In genomic region chr14:54435500-54435981, GRCh38 we compare ENCODE assay signal across 8 cellular contexts. TPM values are rescaled to one million over a fixed set of nuclear protein-coding genes. Genes with fewer than 3 reads are reported as not detected.
A peak's percentile ranks its signal among the peaks of the same experiment; 100 is the strongest.
DNase-seq lines count a peak whose midpoint lies in the region; ATAC-seq and TF ChIP-seq lines count a peak whose summit lies in the region.

No MANE protein-coding gene starts in this region.

- peaks cover 7% of the 10 kb centered on the region; the same call in 1 of the 2 replicates for H3K36me3 ChIP-seq in Loucy (ENCODE audit: insufficient read depth, low read length)

- CTCF ChIA-PET in WTC11 (lab: Charles Lee), result interaction anchor here (1.8 kb wide), 1 partner anchor 69 kb away, joined by 8 read pairs; no protein-coding TSS in a partner anchor

- H3K4me2 ChIP-seq in Loucy (ENCODE audit: low read depth, low read length, poor library complexity, severe bottlenecking), result peak overlapping the region; percentile 91

- no peak overlapping the region for H2AFZ ChIP-seq in Loucy (ENCODE audit: low read length)

- no peak overlapping the region for H3K4me3 Mint-ChIP-seq in WTC11

- peak overlapping the region; percentile 44 for H3K9ac ChIP-seq in Loucy (ENCODE audit: low read depth, low read length, poor library complexity, severe bottlenecking)

- no peak for TF ChIP-seq CTCF in AG09309 (IDR thresholded peaks at IDR 0.05; ENCODE audit: control insufficient read depth, insufficient read depth, low read depth, low read length, missing control alignments)
- no peak for TF ChIP-seq CTCF in Loucy (conservative IDR thresholded peaks at IDR 0.05; ENCODE audit: low read length)
- TF ChIP-seq CTCF in choroid plexus epithelial cell (conservative IDR thresholded peaks at IDR 0.05; ENCODE audit: low read depth, low read length), result no peak
- no peak for TF ChIP-seq CTCF in WTC11 (IDR thresholded peaks at IDR 0.05)

- POLR2A ChIA-PET in WTC11 (lab: Charles Lee), result interaction anchor here (0.6 kb wide), 1 partner anchor 40 kb away, joined by 3 read pairs; no protein-coding TSS in a partner anchor

- H3K9me2 ChIP-seq in Loucy (replicated peaks; ENCODE audit: low read depth, low read length), result no peaks in the 10 kb centered on the region

- no peaks in the 10 kb centered on the region for H3F3A ChIP-seq in Loucy (ENCODE audit: low read depth)

- H3K27ac Mint-ChIP-seq in WTC11, result no peak overlapping the region

- in situ Hi-C loops in G401 (cut with HindIII; ENCODE audit: low sequenced_read_pairs), result no loop called here

- peaks cover 98% of the 10 kb centered on the region for H3K79me2 ChIP-seq in Loucy (ENCODE audit: insufficient read depth, low read length)

- no peaks in the 10 kb centered on the region for H3K27me3 ChIP-seq in Loucy (ENCODE audit: insufficient read depth, low read length, poor library complexity, severe bottlenecking)

- no peaks in the 10 kb centered on the region for H3K9me3 ChIP-seq in Loucy (ENCODE audit: insufficient read depth, low read depth, low read length)

- H3K27me3 Mint-ChIP-seq in WTC11 (ENCODE audit: low read depth), result no peaks in the 10 kb centered on the region

- H3K4me1 ChIP-seq in Loucy (ENCODE audit: insufficient read depth, low read length, poor library complexity, severe bottlenecking), result peaks cover 72% of the 10 kb centered on the region

- DNase-seq in AG09309 (ENCODE audit: low read depth), result peak; percentile 61
- peak; percentile 87 for DNase-seq in choroid plexus epithelial cell (ENCODE audit: low read depth)
- no peak for DNase-seq in nucleus accumbens (lab: John Stamatoyannopoulos, UW)
- DNase-seq in NCI-H2081 (lab: John Stamatoyannopoulos, UW), result no peak
- DNase-seq in G401 (ENCODE audit: low spot score), result no peak
- no peak for DNase-seq in WTC11 (ENCODE audit: low spot score)

- H3K4me1 Mint-ChIP-seq in WTC11, result peaks cover 75% of the 10 kb centered on the region

- H4K20me1 ChIP-seq in Loucy (ENCODE audit: insufficient read depth, low read length, poor library complexity, severe bottlenecking), result peaks cover 80% of the 10 kb centered on the region

- H3K36me3 Mint-ChIP-seq in WTC11, result peaks cover 7% of the 10 kb centered on the region

- peak; percentile 61 for ATAC-seq in GM18909 (IDR thresholded peaks at IDR 0.05; ENCODE audit: poor library complexity, unreplicated experiment)
- ATAC-seq in WTC11, result no peak

- H3K9me3 Mint-ChIP-seq in WTC11, result no peaks in the 10 kb centered on the region

- H3K4me3 ChIP-seq in AG09309 (ENCODE audit: control insufficient read depth, low read depth, low read length), result no peak overlapping the region
- peak overlapping the region; percentile 79 for H3K4me3 ChIP-seq in Loucy (ENCODE audit: low read length, poor library complexity, severe bottlenecking)
- no peak overlapping the region for H3K4me3 ChIP-seq in choroid plexus epithelial cell (ENCODE audit: low read depth, low read length)

TF ChIP-seq in WTC11, 78 proteins besides CTCF, POLR2A, EP300 and RAD21:
- no peak for TF ChIP-seq CREB1 (CRISPR knock-in tag; IDR thresholded peaks at IDR 0.05)
- no peak for TF ChIP-seq AR (CRISPR knock-in tag; IDR thresholded peaks at IDR 0.05)
TF ChIP-seq in WTC11: peak in this region for 0.

RNA-seq across cellular contexts. Expression of gene CNIH1, which starts 5.6 kb away (rescaled TPM):
- 257 and 284 TPM in 2 replicates for total RNA-seq in G401 (2014; rRNA removed; shearing (Covaris generic))
- total RNA-seq in WTC11 (2021), result 80.7 to 93.9 TPM (median 90.8 TPM) in 3 replicates

RNA-seq across cellular contexts. Expression of gene CDKN3, which starts 38.7 kb away (rescaled TPM):
- 110 and 135 TPM in 2 replicates for total RNA-seq in G401 (2014; rRNA removed; shearing (Covaris generic))
- 55.4 to 62.0 TPM (median 57.0 TPM) in 3 replicates for total RNA-seq in WTC11 (2021)

RNA-seq across cellular contexts. Expression of gene GMFB, which starts 53.2 kb away (rescaled TPM):
- 94.1 and 134 TPM in 2 replicates for total RNA-seq in G401 (2014; rRNA removed; shearing (Covaris generic))
- 56.4 to 63.7 TPM (median 58.0 TPM) in 3 replicates for total RNA-seq in WTC11 (2021)

Comparison
In these comparisons a context has a peak if more than half of its experiments do, and no peak if none do; other contexts are left out.
1. DNase-seq: peak in AG09309 (single experiment) and choroid plexus epithelial cell (single experiment); none in nucleus accumbens (0 of 56), NCI-H2081 (0 of 2), G401 (single experiment) and WTC11 (single experiment).